ENCODE assay signal across 18 cellular contexts in genomic region chrX:152928761-152929400, GRCh38. TPM values are rescaled to one million over a fixed set of nuclear protein-coding genes. Genes with fewer than 3 reads are reported as not detected.
DNase-seq lines count a peak whose midpoint lies in the region; ATAC-seq and TF ChIP-seq lines count a peak whose summit lies in the region.
"Had no signal": no experiment of that assay in that cellular context is flagged by ENCODE, and none has a peak within 500 bp of the region (broad histone marks: within the 10 kb centered on the region; RNA-seq: fewer than 3 reads in every experiment).

No MANE protein-coding gene starts in this region.

- DNase-seq in chondrocyte (ENCODE audit: low spot score) (peak; percentile 69), posterior vena cava (ENCODE audit: low spot score) (peak; percentile 66), upper lobe of right lung (peak; percentile 5), SK-N-SH (no peak), NCI-H187 (lab: John Stamatoyannopoulos, UW) (no peak), occipital lobe (lab: John Stamatoyannopoulos, UW) (no peak)
- DNase-seq: 8988T; ACHN; BE2C; CD4-positive, alpha-beta memory T cell; CD4-positive, CD25-positive, alpha-beta regulatory T cell; CD8-positive, alpha-beta memory T cell; COR-L47; DMS 273 treated with DMSO at 0.1 percent for 48 hours; DMS79 treated with DMSO at 0.1 percent for 48 hours; GF-D8 had no signal

- CTCF ChIA-PET in SK-N-SH (lab: Yijun Ruan, JAX), result interaction anchor here (0.8 kb wide), 1 partner anchor 9 kb away, joined by 3 read pairs; no protein-coding TSS in a partner anchor

- no peak overlapping the region for H3K4me3 Mint-ChIP-seq in chondrocyte (ENCODE audit: unreplicated experiment)
- H3K4me3 Mint-ChIP-seq: CD14-positive monocyte; CD4-positive, alpha-beta memory T cell; CD4-positive, CD25-positive, alpha-beta regulatory T cell; CD8-positive, alpha-beta memory T cell had no signal

- no peaks in the 10 kb centered on the region for H3K9me2 ChIP-seq in SK-N-SH

- H3K4me1 Mint-ChIP-seq in chondrocyte (ENCODE audit: low read depth), result peaks cover 2% of the 10 kb centered on the region

- H3K4me1 ChIP-seq in upper lobe of right lung (no peaks in the 10 kb centered on the region), SK-N-SH (ENCODE audit: control insufficient read depth in 1 of 2, insufficient read depth in 2 of 2, low read depth in 1 of 2, low read length in 1 of 2) (peaks cover 0 to 3% of the 10 kb centered on the region in 2 experiments; a peak in 1 of 4 replicates)
- H3K4me1 ChIP-seq: BE2C had no signal

- POLR2A ChIA-PET in SK-N-SH (lab: Yijun Ruan, JAX), result no interaction called here

- no peak for TF ChIP-seq RAD21 in SK-N-SH (IDR thresholded peaks at IDR 0.05; ENCODE audit: low read length)

- H3F3A ChIP-seq in SK-N-SH (replicated peaks; ENCODE audit: insufficient read depth), result no peaks in the 10 kb centered on the region

- no peaks in the 10 kb centered on the region for H3K27me3 Mint-ChIP-seq in chondrocyte (ENCODE audit: low read depth)
- H3K27me3 Mint-ChIP-seq: CD4-positive, alpha-beta memory T cell had no signal

- TF ChIP-seq EP300 in SK-N-SH (IDR thresholded peaks at IDR 0.05; ENCODE audit: borderline replicate concordance in 1 of 2, low read depth in 1 of 2, low read length in 1 of 2), result no peak

- H2AFZ ChIP-seq in SK-N-SH (ENCODE audit: low read depth), result no peak overlapping the region

- H4K20me1 ChIP-seq in SK-N-SH (ENCODE audit: insufficient read depth), result no peaks in the 10 kb centered on the region

- ATAC-seq in upper lobe of right lung, result no peak

- WGBS in SK-N-SH (ENCODE audit: low lambda C conversion rate), result 35% methylated on average over 8 of the region's 10 CpGs

- H3K4me3 ChIP-seq in upper lobe of right lung (no peak overlapping the region), SK-N-SH (ENCODE audit: low read depth in 2 of 2, low read length in 1 of 2) (no peak overlapping the region)
- H3K4me3 ChIP-seq: BLaER1 had no signal

- no peak for TF ChIP-seq CTCF in chondrocyte (IDR thresholded peaks at IDR 0.05)
- no peak for TF ChIP-seq CTCF in upper lobe of right lung (IDR thresholded peaks at IDR 0.05)
- TF ChIP-seq CTCF in SK-N-SH (IDR thresholded peaks at IDR 0.05), result no peak

- intact Hi-C loops in posterior vena cava (cut with DNase I), result no loop called here
- intact Hi-C loops in upper lobe of right lung (cut with DNase I), result no loop called here

- no peaks in the 10 kb centered on the region for H3K79me2 ChIP-seq in SK-N-SH (ENCODE audit: insufficient read depth)

- no peak overlapping the region for H3K9ac ChIP-seq in SK-N-SH
- H3K9ac ChIP-seq: BLaER1 had no signal

- no peak overlapping the region for H3K4me2 ChIP-seq in SK-N-SH
- H3K4me2 ChIP-seq: BLaER1 had no signal

- H3K27ac Mint-ChIP-seq in chondrocyte (ENCODE audit: unreplicated experiment), result no peak overlapping the region
- H3K27ac Mint-ChIP-seq: CD4-positive, CD25-positive, alpha-beta regulatory T cell; CD8-positive, alpha-beta memory T cell had no signal

- H3K27me3 ChIP-seq in upper lobe of right lung, result no peaks in the 10 kb centered on the region
- peaks cover 4% of the 10 kb centered on the region; the same call in 1 of the 2 replicates for H3K27me3 ChIP-seq in SK-N-SH (ENCODE audit: insufficient read depth)
- H3K27me3 ChIP-seq: BE2C had no signal

- H3K9me3 ChIP-seq in upper lobe of right lung (no peaks in the 10 kb centered on the region), SK-N-SH (no peaks in the 10 kb centered on the region)
- H3K9me3 ChIP-seq: BE2C, BLaER1 had no signal

- H3K36me3 Mint-ChIP-seq in chondrocyte (ENCODE audit: low read depth), result no peaks in the 10 kb centered on the region
- H3K36me3 Mint-ChIP-seq: CD4-positive, alpha-beta memory T cell; CD4-positive, CD25-positive, alpha-beta regulatory T cell; CD8-positive, alpha-beta memory T cell had no signal

- H3K9me3 Mint-ChIP-seq in chondrocyte (ENCODE audit: low read depth), result peaks cover 6% of the 10 kb centered on the region
- H3K9me3 Mint-ChIP-seq: CD4-positive, alpha-beta memory T cell; CD8-positive, alpha-beta memory T cell had no signal

- H3K27ac ChIP-seq in upper lobe of right lung, result no peak overlapping the region
- no peak overlapping the region for H3K27ac ChIP-seq in SK-N-SH (ENCODE audit: low read depth in 2 of 2, low read length in 1 of 2)
- H3K27ac ChIP-seq: BLaER1 had no signal

- H3K36me3 ChIP-seq in upper lobe of right lung (no peaks in the 10 kb centered on the region), SK-N-SH (replicated peaks in 1 of 2; ENCODE audit: control insufficient read depth in 1 of 2, insufficient read depth in 2 of 2, low read length in 1 of 2) (no peaks in the 10 kb centered on the region)
- H3K36me3 ChIP-seq: BE2C, BLaER1 had no signal

TF ChIP-seq in SK-N-SH, 30 proteins besides CTCF, POLR2A, EP300 and RAD21:
- no peak for TF ChIP-seq SIN3A (IDR thresholded peaks at IDR 0.05; ENCODE audit: borderline replicate concordance, low read depth, low read length)
- TF ChIP-seq GATA2 (CRISPR knock-in tag; IDR thresholded peaks at IDR 0.05), result no peak
- no peak for TF ChIP-seq PBX3 (IDR thresholded peaks at IDR 0.05)
- TF ChIP-seq FOSL2 (IDR thresholded peaks at IDR 0.05; ENCODE audit: borderline replicate concordance, low read depth), result no peak
- no peak for TF ChIP-seq FOXJ3 (CRISPR knock-in tag; IDR thresholded peaks at IDR 0.05)
- no peak for TF ChIP-seq USF1 (IDR thresholded peaks at IDR 0.05; ENCODE audit: borderline replicate concordance, low read depth)

RNA-seq across cellular contexts. Expression of gene ZNF185, which starts 31.0 kb away (rescaled TPM):
- total RNA-seq in chondrocyte, result 6.0 to 14.0 TPM (median 13.7 TPM) in 3 replicates
- 1 to 10 TPM; 2.8 to 7.9 TPM for total RNA-seq in posterior vena cava
- 16.3 TPM for total RNA-seq in upper lobe of right lung
- polyA plus RNA-seq in SK-N-SH (2012; rRNA removed), result 10.3 and 10.6 TPM in 2 replicates
- polyA plus RNA-seq in SK-N-SH (2012; cell fraction: cytosol; rRNA removed), result 5.9 and 7.3 TPM in 2 replicates
- polyA plus RNA-seq in SK-N-SH (2012; cell fraction: nucleus; rRNA removed), result 18.4 and 23.2 TPM in 2 replicates
- total RNA-seq in occipital lobe, result 2.3 TPM

Comparison
In these comparisons a context has a peak if more than half of its experiments do, and no peak if none do; other contexts are left out.
1. DNase-seq: peak in chondrocyte (single experiment), posterior vena cava (single experiment) and upper lobe of right lung (single experiment); none in SK-N-SH (single experiment), NCI-H187 (0 of 2) and occipital lobe (single experiment).